ENCODE assay signal across 25 cellular contexts in genomic region chr4:101464596-101464995, GRCh38.
"Had no signal": no experiment of that assay in that cellular context is flagged by ENCODE, and none has a peak within 500 bp of the region (broad histone marks: within the 10 kb centered on the region; RNA-seq: fewer than 3 reads in every experiment).

No MANE protein-coding gene starts in this region.

- H3K4me1 Mint-ChIP-seq: immature natural killer cell; nephron; stimulated activated memory B cell treated with anti-CD40 and anti-IgM and Interleukin-4, amounts not matched to agents 10 μg/mL and 1 μg/mL and 100 μg/mL, for 72 hours had no signal

- H3K27ac Mint-ChIP-seq: immature natural killer cell; memory B cell; nephron; stimulated activated memory B cell treated with anti-CD40 and anti-IgM and Interleukin-4, amounts not matched to agents 10 μg/mL and 1 μg/mL and 100 μg/mL, for 72 hours; stimulated activated naive CD8-positive, alpha-beta T cell treated with anti-CD3 and anti-CD28 coated beads, Interleukin-15, Interleukin-2, amounts not matched to agents 100 ng/mL and 50 ng/mL, for 24 hours had no signal

- H3K36me3 Mint-ChIP-seq: memory B cell; stimulated activated memory B cell treated with anti-CD40 and anti-IgM and Interleukin-4, amounts not matched to agents 10 μg/mL and 1 μg/mL and 100 μg/mL, for 72 hours had no signal

- H3K4me3 ChIP-seq: esophagus muscularis mucosa, gastrocnemius medialis, heart right ventricle, left ventricle myocardium inferior, lower lobe of right lung, pancreas, psoas muscle, right lobe of liver, tibial artery, upper lobe of right lung had no signal

- H3K9me3 Mint-ChIP-seq: immature natural killer cell had no signal

- H3K36me3 ChIP-seq: esophagus muscularis mucosa, gastrocnemius medialis, heart right ventricle, left ventricle myocardium inferior, lower lobe of right lung, pancreas, right lobe of liver, tibial artery, upper lobe of right lung had no signal

- H3K27me3 Mint-ChIP-seq: memory B cell; naive B cell; stimulated activated memory B cell treated with anti-CD40 and anti-IgM and Interleukin-4, amounts not matched to agents 10 μg/mL and 1 μg/mL and 100 μg/mL, for 72 hours had no signal

- H3K27ac ChIP-seq: epithelial cell of prostate, esophagus muscularis mucosa, gastrocnemius medialis, heart right ventricle, left ventricle myocardium inferior, lower lobe of right lung, pancreas, psoas muscle, right lobe of liver, tibial artery, upper lobe of right lung had no signal

- H3K4me1 ChIP-seq: esophagus muscularis mucosa, gastrocnemius medialis, left ventricle myocardium inferior, lower lobe of right lung, pancreas, psoas muscle, right lobe of liver, tibial artery, upper lobe of right lung had no signal

- H3K4me3 Mint-ChIP-seq: immature natural killer cell; memory B cell; naive B cell; nephron; stimulated activated memory B cell treated with anti-CD40 and anti-IgM and Interleukin-4, amounts not matched to agents 10 μg/mL and 1 μg/mL and 100 μg/mL, for 72 hours; stimulated activated naive CD8-positive, alpha-beta T cell treated with anti-CD3 and anti-CD28 coated beads, Interleukin-15, Interleukin-2, amounts not matched to agents 100 ng/mL and 50 ng/mL, for 24 hours had no signal

- H3K9me3 ChIP-seq: gastrocnemius medialis, lower lobe of right lung, pancreas, right lobe of liver, upper lobe of right lung had no signal

- DNase-seq: effector memory CD4-positive, alpha-beta T cell; gastrocnemius medialis; heart right ventricle; hypothalamus; immature natural killer cell; kidney; left cardiac atrium; left ventricle myocardium inferior; lower lobe of right lung; naive B cell; occipital lobe; pancreas; psoas muscle; retina; right lobe of liver; stimulated activated CD4-positive, alpha-beta T cell treated with anti-CD3 and anti-CD28 coated beads, Interleukin-4, amount 100 ng/mL, for 1 hour; stimulated activated CD8-positive, alpha-beta memory T cell treated with anti-CD3 and anti-CD28 coated beads, Interleukin-4, amount 100 ng/mL, for 48 hours; tibial artery; upper lobe of right lung had no signal

- H3K27me3 ChIP-seq: esophagus muscularis mucosa, gastrocnemius medialis, heart right ventricle, right lobe of liver, tibial artery, upper lobe of right lung had no signal
